ENCODE assay signal across 8 cellular contexts in the genomic region with DNA sequence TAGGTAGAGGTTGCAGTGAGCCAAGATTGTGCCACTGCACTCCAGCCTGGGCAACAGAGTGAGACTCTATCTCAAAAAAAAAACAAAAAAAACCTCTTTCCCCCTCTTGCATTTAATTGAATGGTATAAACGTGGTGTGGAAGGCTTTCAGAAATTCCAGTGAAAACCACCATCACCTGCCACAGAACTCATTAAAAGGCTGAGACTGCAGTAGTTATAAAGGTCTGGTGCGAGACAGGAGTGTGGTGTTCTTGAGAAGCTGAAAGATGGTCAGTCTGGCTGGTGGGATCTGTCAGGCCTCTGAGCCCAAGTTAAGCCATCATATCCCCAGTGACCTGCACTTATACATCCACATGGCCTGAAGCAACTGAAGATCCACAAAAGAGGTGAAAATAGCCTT. TPM values are rescaled to one million over a fixed set of nuclear protein-coding genes. Genes with fewer than 3 reads are reported as not detected.
A peak's percentile ranks its signal among the peaks of the same experiment; 100 is the strongest.
DNase-seq lines count a peak whose midpoint lies in the region; ATAC-seq, FAIRE-seq and TF ChIP-seq lines count a peak whose summit lies in the region.
"Not testable (repeated sequence)": the region's sequence is repeated elsewhere in the genome, so short reads cannot be mapped to it uniquely, and the experiment has no call there.

No MANE protein-coding gene starts in this region.

- peaks cover 42% of the 10 kb centered on the region for H3K4me1 ChIP-seq in Caco-2
- H3K4me1 ChIP-seq in PC-3 (ENCODE audit: insufficient read depth, low read length) = peaks cover 25% of the 10 kb centered on the region
- H3K4me1 ChIP-seq in astrocyte (ENCODE audit: insufficient read depth, low read length) = peaks cover 26% of the 10 kb centered on the region
- H3K4me1 ChIP-seq in osteoblast (ENCODE audit: insufficient read depth, low read length) = peaks cover 17% of the 10 kb centered on the region

- CTCF ChIA-PET in Caco-2 (lab: Charles Lee); PC-3 (lab: Charles Lee): not testable (repeated sequence)

- H3K27me3 Mint-ChIP-seq in Caco-2 (ENCODE audit: insufficient read depth, unreplicated experiment); astrocyte (ENCODE audit: low read depth, unreplicated experiment); chondrocyte (ENCODE audit: low read depth); type B pancreatic cell: not testable (repeated sequence)

- intact Hi-C loops in Caco-2 (cut with micrococcal nuclease; ENCODE audit: unreplicated experiment) = loop anchor here (2.0 kb wide), 1 partner anchor 19 kb away; a partner anchor contains a TSS
- intact Hi-C loops in PC-3 (cut with micrococcal nuclease) = not testable (repeated sequence)

- H3K27me3 ChIP-seq in Caco-2 (replicated peaks; ENCODE audit: control insufficient read depth, insufficient read depth, low read length); PC-3 (ENCODE audit: low read length); astrocyte (ENCODE audit: insufficient read depth, low read length); osteoblast (ENCODE audit: insufficient read depth, low read length): not testable (repeated sequence)

- H3K36me3 ChIP-seq in Caco-2 (ENCODE audit: control insufficient read depth, insufficient read depth, low read length); PC-3 (ENCODE audit: low read depth, low read length); astrocyte (ENCODE audit: insufficient read depth, low read length); osteoblast (ENCODE audit: insufficient read depth, low read length): not testable (repeated sequence)

- ATAC-seq in PC-3 = not testable (repeated sequence)

- not testable (repeated sequence) for H3K9me3 ChIP-seq in Caco-2; PC-3 (ENCODE audit: low read length); astrocyte (ENCODE audit: insufficient read depth, low read depth, low read length); osteoblast (ENCODE audit: low read depth, low read length)

- H3F3A ChIP-seq in PC-3 (ENCODE audit: low read length, unreplicated experiment) = not testable (repeated sequence)

- not testable (repeated sequence) for BruUV-seq in Caco-2 (replicated peaks; lab: Mats Ljungman, UMichigan); PC-3 (replicated peaks; lab: Mats Ljungman, UMichigan)

- not testable (repeated sequence) for DNase-seq in Caco-2; HFF-Myc (ENCODE audit: extremely low read depth, low read depth); PC-3; chondrocyte (ENCODE audit: low spot score); osteoblast (ENCODE audit: insufficient read length, low spot score, missing footprints); type B pancreatic cell (ENCODE audit: extremely low spot score, unreplicated experiment)
- DNase-seq in astrocyte (ENCODE audit: low read depth) (peak; percentile 45), glomerular visceral epithelial cell (ENCODE audit: extremely low spot score) (peak; percentile 41)

- TF ChIP-seq CTCF in Caco-2 (IDR thresholded peaks at IDR 0.05; ENCODE audit: insufficient read depth in 1 of 2, low read depth in 1 of 2, low read length in 1 of 2, severe bottlenecking in 1 of 2, unreplicated experiment in 1 of 2); HFF-Myc (IDR thresholded peaks at IDR 0.05; ENCODE audit: low read depth, low read length, missing control alignments); PC-3 (conservative IDR thresholded peaks at IDR 0.05; ENCODE audit: low read depth, low read length); astrocyte (IDR thresholded peaks at IDR 0.05; ENCODE audit: insufficient read depth, low read depth, low read length); chondrocyte (IDR thresholded peaks at IDR 0.05); osteoblast (IDR thresholded peaks at IDR 0.05; ENCODE audit: extremely low read depth, low read depth, low read length); type B pancreatic cell (conservative IDR thresholded peaks at IDR 0.05): not testable (repeated sequence)

- H3K9ac ChIP-seq in PC-3 (ENCODE audit: low read length) = not testable (repeated sequence)
- H3K9ac ChIP-seq in astrocyte (ENCODE audit: low read length) = peak overlapping the region; percentile 61

- POLR2A ChIA-PET in Caco-2 (lab: Charles Lee); PC-3 (lab: Charles Lee; ENCODE audit: unreplicated experiment): not testable (repeated sequence)

- H3K4me1 Mint-ChIP-seq in Caco-2 (ENCODE audit: low read depth, unreplicated experiment) (peaks cover 25% of the 10 kb centered on the region), astrocyte (ENCODE audit: low read depth, unreplicated experiment) (peaks cover 25% of the 10 kb centered on the region), chondrocyte (ENCODE audit: low read depth) (peaks cover 32% of the 10 kb centered on the region), type B pancreatic cell (ENCODE audit: unreplicated experiment) (peaks cover 21% of the 10 kb centered on the region)

- H2AFZ ChIP-seq in PC-3 (ENCODE audit: low read length); astrocyte (ENCODE audit: low read depth, low read length); osteoblast (ENCODE audit: low read length): not testable (repeated sequence)

- peaks cover 18% of the 10 kb centered on the region for H3K36me3 Mint-ChIP-seq in Caco-2 (ENCODE audit: insufficient read depth, unreplicated experiment)
- not testable (repeated sequence) for H3K36me3 Mint-ChIP-seq in astrocyte (ENCODE audit: low read depth, unreplicated experiment); chondrocyte (ENCODE audit: low read depth); type B pancreatic cell

- not testable (repeated sequence) for H3K27ac Mint-ChIP-seq in Caco-2 (ENCODE audit: unreplicated experiment); astrocyte (ENCODE audit: unreplicated experiment)
- H3K27ac Mint-ChIP-seq in chondrocyte (ENCODE audit: unreplicated experiment) (peak overlapping the region; percentile 91), type B pancreatic cell (peak overlapping the region; percentile 90)

- not testable (repeated sequence) for H4K20me1 ChIP-seq in PC-3 (ENCODE audit: low read length); astrocyte (ENCODE audit: insufficient read depth, low read length); osteoblast (ENCODE audit: insufficient read depth, low read length)

- H3K4me2 ChIP-seq in PC-3 (ENCODE audit: low read length) (0 out of 2 replicates have a peak overlapping the region, but pooled peaks have one; percentile 14), astrocyte (ENCODE audit: low read length) (peak overlapping the region; percentile 62), osteoblast (ENCODE audit: insufficient read depth, low read length) (peak overlapping the region; percentile 44)

- H3K4me3 Mint-ChIP-seq in Caco-2 (ENCODE audit: unreplicated experiment) (peak overlapping the region; percentile 65), astrocyte (ENCODE audit: unreplicated experiment) (peak overlapping the region; percentile 73), type B pancreatic cell (peak overlapping the region; percentile 16)
- not testable (repeated sequence) for H3K4me3 Mint-ChIP-seq in chondrocyte (ENCODE audit: unreplicated experiment)

- H3K9me3 Mint-ChIP-seq in Caco-2 (ENCODE audit: unreplicated experiment); astrocyte (ENCODE audit: unreplicated experiment): not testable (repeated sequence)
- peaks cover 12% of the 10 kb centered on the region for H3K9me3 Mint-ChIP-seq in chondrocyte (ENCODE audit: low read depth)
- H3K9me3 Mint-ChIP-seq in type B pancreatic cell = peaks cover 13% of the 10 kb centered on the region

- FAIRE-seq in astrocyte (lab: Jason Lieb, UNC) = not testable (repeated sequence)

- H3K9me2 ChIP-seq in PC-3 (replicated peaks; ENCODE audit: low read length) = not testable (repeated sequence)

- not testable (repeated sequence) for H3K79me2 ChIP-seq in PC-3 (ENCODE audit: low read length); astrocyte (ENCODE audit: insufficient read depth, low read length); osteoblast (ENCODE audit: insufficient read depth, low read length)

- H3K4me3 ChIP-seq in Caco-2 (ENCODE audit: low read depth, low read length); PC-3 (ENCODE audit: low read length); astrocyte (ENCODE audit: insufficient read depth, low read depth, low read length); osteoblast (ENCODE audit: insufficient read depth, low read length): not testable (repeated sequence)
- 0 out of 2 replicates have a peak overlapping the region, but pooled peaks have one; percentile 25 for H3K4me3 ChIP-seq in HFF-Myc (replicated peaks; ENCODE audit: low read depth, low read length)

- not testable (repeated sequence) for H3K27ac ChIP-seq in PC-3 (ENCODE audit: low read length)
- H3K27ac ChIP-seq in astrocyte (ENCODE audit: low read depth, low read length) (peak overlapping the region; percentile 86), osteoblast (ENCODE audit: low read depth, low read length) (peak overlapping the region; percentile 76)

RNA-seq across cellular contexts. Expression of a gene that starts 20.1 kb away (rescaled TPM):
- total RNA-seq in Caco-2 (2022) (105 and 106 TPM in 2 replicates), PC-3 (2014; rRNA removed) (46.8 and 53.9 TPM in 2 replicates), astrocyte (108 and 111 TPM in 2 replicates), chondrocyte (72.6 to 93.5 TPM (median 91.7 TPM) in 3 replicates), osteoblast (177 and 204 TPM in 2 replicates), type B pancreatic cell (ENCODE audit: low replicate concordance) (77.1 and 83.9 TPM in 2 replicates)
